In genomic region chr11:12925520-12925919, GRCh38 we compare ENCODE assay signal across 40 cellular contexts.
"Had no signal": no experiment of that assay in that cellular context is flagged by ENCODE, and none has a peak within 500 bp of the region (broad histone marks: within the 10 kb centered on the region; RNA-seq: fewer than 3 reads in every experiment).

No MANE protein-coding gene starts in this region.

- H3K27me3 ChIP-seq: adrenal gland, body of pancreas, brain microvascular endothelial cell, breast epithelium, cardiac muscle cell had no signal

- H3K27ac ChIP-seq: adrenal gland, body of pancreas, brain microvascular endothelial cell, breast epithelium, cardiac muscle cell, VCaP had no signal

- H3K27ac Mint-ChIP-seq: activated B cell treated with CpG ODN at 0.5 μM for 24 hours; activated CD4-positive, alpha-beta memory T cell treated with anti-CD3 and anti-CD28 coated beads for 36 hours; activated CD4-positive, alpha-beta T cell treated with anti-CD3 and anti-CD28 coated beads, Interleukin-2, amount 10 ng/mL, durations not matched to agents 24 days and 14 days; activated CD8-positive, alpha-beta T cell treated with anti-CD3 and anti-CD28 coated beads for 36 hours; activated naive CD4-positive, alpha-beta T cell treated with anti-CD3 and anti-CD28 coated beads for 36 hours; activated naive CD4-positive, alpha-beta T cell treated with anti-CD3 and anti-CD28 coated beads, Interleukin-2, amount 50 U/mL, for 72 hours; activated naive CD8-positive, alpha-beta T cell treated with anti-CD3 and anti-CD28 coated beads for 36 hours; activated T-helper 1 cell treated with anti-CD3 and anti-CD28 coated beads, Interleukin-12 subunit alpha, Interleukin-12 subunit beta, Interleukin-2, Interleukin-4 antibody, amounts not matched to agents 30 ng/mL and 10 ng/mL and 1 ng/mL, durations not matched to agents 14 hours and 24 hours and 36 hours; activated T-helper 17 cell treated with anti-CD3 and anti-CD28 coated beads, Interleukin-2, amount 50 U/mL, for 72 hours; T-helper 1 cell treated with Interleukin-12 subunit alpha and Interleukin-12 subunit beta and Interleukin-4 antibody, amounts not matched to agents 30 μg/mL and 1 μg/mL, for 36 hours; T-helper 2 cell treated with Interferon-gamma antibody and Interleukin-4, amounts not matched to agents 5 μg/mL and 100 μg/mL, for 36 hours had no signal

- H3K4me3 Mint-ChIP-seq: activated B cell treated with CpG ODN at 0.5 μM for 24 hours; activated CD4-positive, alpha-beta memory T cell treated with anti-CD3 and anti-CD28 coated beads for 36 hours; activated CD4-positive, alpha-beta T cell treated with anti-CD3 and anti-CD28 coated beads, Interleukin-2, amount 10 ng/mL, durations not matched to agents 24 days and 14 days; activated CD8-positive, alpha-beta T cell treated with anti-CD3 and anti-CD28 coated beads for 36 hours; activated naive CD4-positive, alpha-beta T cell treated with anti-CD3 and anti-CD28 coated beads for 36 hours; activated naive CD8-positive, alpha-beta T cell treated with anti-CD3 and anti-CD28 coated beads for 36 hours; activated T-cell treated with anti-CD3 and anti-CD28 coated beads, Interleukin-2, amount 50 U/mL, for 4 hours; activated T-cell treated with anti-CD3 and anti-CD28 coated beads, Interleukin-2, amount 50 U/mL, for 72 hours; activated T-helper 1 cell treated with anti-CD3 and anti-CD28 coated beads, Interleukin-12 subunit alpha, Interleukin-12 subunit beta, Interleukin-2, Interleukin-4 antibody, amounts not matched to agents 30 ng/mL and 10 ng/mL and 1 ng/mL, durations not matched to agents 14 hours and 24 hours and 36 hours; activated T-helper 17 cell treated with anti-CD3 and anti-CD28 coated beads, Interleukin-2, amount 50 U/mL, for 72 hours; central memory CD8-positive, alpha-beta T cell; T-helper 1 cell treated with Interleukin-12 subunit alpha and Interleukin-12 subunit beta and Interleukin-4 antibody, amounts not matched to agents 30 μg/mL and 1 μg/mL, for 36 hours; T-helper 2 cell treated with Interferon-gamma antibody and Interleukin-4, amounts not matched to agents 5 μg/mL and 100 μg/mL, for 36 hours had no signal

- DNase-seq: activated B cell treated with CpG ODN at 0.5 μM for 24 hours; activated CD4-positive, alpha-beta memory T cell treated with anti-CD3 and anti-CD28 coated beads for 36 hours; activated CD4-positive, alpha-beta T cell treated with anti-CD3 and anti-CD28 coated beads for 4 hours; activated CD4-positive, alpha-beta T cell treated with anti-CD3 and anti-CD28 coated beads, Interleukin-2, amount 10 ng/mL, durations not matched to agents 24 days and 14 days; activated CD4-positive, alpha-beta T cell treated with anti-CD3 and anti-CD28 coated beads, Interleukin-2, amount 50 U/mL, for 1 hour; activated CD4-positive, alpha-beta T cell treated with anti-CD3 and anti-CD28 coated beads, Interleukin-2, amount 50 U/mL, for 4 hours; activated CD4-positive, CD25-positive, alpha-beta regulatory T cell treated with anti-CD3 and anti-CD28 coated beads, Interleukin-2, amount 50 U/mL, for 72 hours; activated CD8-positive, alpha-beta memory T cell treated with anti-CD3 and anti-CD28 coated beads, Interleukin-2, amount 50 U/mL, for 4 hours; activated CD8-positive, alpha-beta T cell treated with anti-CD3 and anti-CD28 coated beads for 36 hours; activated effector memory CD4-positive, alpha-beta T cell treated with anti-CD3 and anti-CD28 coated beads, Interleukin-2, amount 50 U/mL, for 16 hours; activated gamma-delta T cell treated with Interleukin-2 at 50 U/mL for 16 hours; activated naive CD4-positive, alpha-beta T cell; activated naive CD4-positive, alpha-beta T cell treated with anti-CD3 and anti-CD28 coated beads for 36 hours; activated naive CD4-positive, alpha-beta T cell treated with anti-CD3 and anti-CD28 coated beads, Interleukin-2, amount 50 U/mL, for 16 hours; activated naive CD8-positive, alpha-beta T cell treated with anti-CD3 and anti-CD28 coated beads for 36 hours; activated T-cell treated with anti-CD3 and anti-CD28 coated beads for 4 hours; activated T-cell treated with anti-CD3 and anti-CD28 coated beads, Interleukin-2, amount 50 U/mL, for 1 hour; activated T-cell treated with anti-CD3 and anti-CD28 coated beads, Interleukin-2, amount 50 U/mL, for 4 hours; activated T-cell treated with anti-CD3 and anti-CD28 coated beads, Interleukin-2, amount 50 U/mL, for 72 hours; adrenal gland; amniotic stem cell; aorta; body of pancreas; brain microvascular endothelial cell; caudate nucleus; cerebellar nuclear complex; T-helper 1 cell; T-helper 2 cell; T-helper 9 cell had no signal

- ATAC-seq: activated CD8-positive, alpha-beta T cell treated with anti-CD3 and anti-CD28 coated beads for 36 hours; activated naive CD4-positive, alpha-beta T cell treated with anti-CD3 and anti-CD28 coated beads, Interleukin-2, amount 50 U/mL, for 72 hours; activated T-cell treated with anti-CD3 and anti-CD28 coated beads, Interleukin-2, amount 50 U/mL, for 4 hours; activated T-helper 17 cell treated with anti-CD3 and anti-CD28 coated beads, Interleukin-2, amount 50 U/mL, for 72 hours; body of pancreas had no signal

- H3K9me3 Mint-ChIP-seq: activated B cell treated with CpG ODN at 0.5 μM for 24 hours; activated CD4-positive, alpha-beta memory T cell treated with anti-CD3 and anti-CD28 coated beads for 36 hours; activated CD4-positive, alpha-beta T cell treated with anti-CD3 and anti-CD28 coated beads, Interleukin-2, amount 10 ng/mL, durations not matched to agents 24 days and 14 days; activated CD8-positive, alpha-beta T cell treated with anti-CD3 and anti-CD28 coated beads for 36 hours; activated naive CD4-positive, alpha-beta T cell treated with anti-CD3 and anti-CD28 coated beads for 36 hours; activated naive CD4-positive, alpha-beta T cell treated with anti-CD3 and anti-CD28 coated beads, Interleukin-2, amount 50 U/mL, for 72 hours; activated naive CD8-positive, alpha-beta T cell treated with anti-CD3 and anti-CD28 coated beads for 36 hours; activated T-cell treated with anti-CD3 and anti-CD28 coated beads, Interleukin-2, amount 50 U/mL, for 4 hours; activated T-cell treated with anti-CD3 and anti-CD28 coated beads, Interleukin-2, amount 50 U/mL, for 72 hours; activated T-helper 1 cell treated with anti-CD3 and anti-CD28 coated beads, Interleukin-12 subunit alpha, Interleukin-12 subunit beta, Interleukin-2, Interleukin-4 antibody, amounts not matched to agents 30 ng/mL and 10 ng/mL and 1 ng/mL, durations not matched to agents 14 hours and 24 hours and 36 hours; activated T-helper 17 cell treated with anti-CD3 and anti-CD28 coated beads, Interleukin-2, amount 50 U/mL, for 72 hours; central memory CD8-positive, alpha-beta T cell; T-helper 1 cell treated with Interleukin-12 subunit alpha and Interleukin-12 subunit beta and Interleukin-4 antibody, amounts not matched to agents 30 μg/mL and 1 μg/mL, for 36 hours; T-helper 2 cell treated with Interferon-gamma antibody and Interleukin-4, amounts not matched to agents 5 μg/mL and 100 μg/mL, for 36 hours had no signal

- H3K4me3 ChIP-seq: adrenal gland, body of pancreas, breast epithelium, cardiac muscle cell had no signal

- H3K27me3 Mint-ChIP-seq: activated B cell treated with CpG ODN at 0.5 μM for 24 hours had no signal

- H3K9me3 ChIP-seq: adrenal gland, body of pancreas, breast epithelium had no signal

- FAIRE-seq: astrocyte, TTC549 had no signal

- H3K36me3 Mint-ChIP-seq: activated CD4-positive, alpha-beta memory T cell treated with anti-CD3 and anti-CD28 coated beads for 36 hours; activated naive CD4-positive, alpha-beta T cell treated with anti-CD3 and anti-CD28 coated beads, Interleukin-2, amount 50 U/mL, for 72 hours; activated naive CD8-positive, alpha-beta T cell treated with anti-CD3 and anti-CD28 coated beads for 36 hours had no signal

- H3K4me1 ChIP-seq: adrenal gland, breast epithelium had no signal

- H3K4me1 Mint-ChIP-seq: activated B cell treated with CpG ODN at 0.5 μM for 24 hours; activated CD4-positive, alpha-beta T cell treated with anti-CD3 and anti-CD28 coated beads, Interleukin-2, amount 10 ng/mL, durations not matched to agents 24 days and 14 days; activated naive CD8-positive, alpha-beta T cell treated with anti-CD3 and anti-CD28 coated beads for 36 hours; activated T-helper 17 cell treated with anti-CD3 and anti-CD28 coated beads, Interleukin-2, amount 50 U/mL, for 72 hours; central memory CD8-positive, alpha-beta T cell had no signal

- H3K36me3 ChIP-seq: breast epithelium had no signal
